In the genomic region with DNA sequence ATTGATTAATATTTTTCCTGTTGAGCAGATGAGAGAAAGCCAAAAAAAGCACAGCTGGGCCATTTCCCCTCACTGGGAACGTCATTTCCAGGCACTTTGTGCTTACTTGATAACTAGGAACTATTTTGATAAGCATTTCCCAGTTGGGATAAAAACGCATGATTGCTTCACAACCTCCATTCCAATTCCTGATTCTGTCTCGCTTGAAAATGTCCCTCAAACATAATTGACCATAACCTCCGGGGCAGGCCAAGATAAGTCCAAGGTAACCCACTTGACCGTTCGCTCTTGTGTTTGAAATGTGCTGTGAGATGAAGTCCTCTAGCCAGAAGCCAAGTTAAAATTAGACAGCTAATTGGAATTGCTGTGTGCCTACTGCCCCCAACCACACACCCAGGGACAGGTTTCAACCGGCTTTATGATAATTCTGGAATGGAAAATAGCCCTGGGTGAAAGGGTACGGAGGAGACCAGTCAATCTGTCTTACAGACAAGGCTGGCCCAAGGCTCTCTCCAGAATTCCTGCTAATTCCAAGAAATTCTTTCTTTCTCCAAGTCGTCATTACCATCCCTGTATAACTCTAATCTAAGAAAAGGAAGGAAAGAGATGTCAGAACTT, we compare ENCODE assay signal across 13 cellular contexts.
A peak's percentile ranks its signal among the peaks of the same experiment; 100 is the strongest.
DNase-seq lines count a peak whose midpoint lies in the region; ATAC-seq and TF ChIP-seq lines count a peak whose summit lies in the region.
"Had no signal": no experiment of that assay in that cellular context is flagged by ENCODE, and none has a peak within 500 bp of the region (broad histone marks: within the 10 kb centered on the region; RNA-seq: fewer than 3 reads in every experiment).

No MANE protein-coding gene starts in this region.

- no peak overlapping the region for H2AFZ ChIP-seq in parathyroid adenoma

- H3K9me3 ChIP-seq in parathyroid adenoma (ENCODE audit: control insufficient read depth, low read length): no peaks in the 10 kb centered on the region
- H3K9me3 ChIP-seq in Caco-2: no peaks in the 10 kb centered on the region

- no peak overlapping the region for H3K9ac ChIP-seq in parathyroid adenoma

- POLR2A ChIA-PET in Caco-2 (lab: Charles Lee): no interaction called here

- H3K36me3 ChIP-seq in parathyroid adenoma (ENCODE audit: control insufficient read depth, insufficient read depth, low read length): no peaks in the 10 kb centered on the region
- H3K36me3 ChIP-seq in Caco-2 (ENCODE audit: control insufficient read depth, insufficient read depth, low read length): no peaks in the 10 kb centered on the region

- H3K36me3 Mint-ChIP-seq in Caco-2 (ENCODE audit: insufficient read depth, unreplicated experiment): peaks cover 41% of the 10 kb centered on the region
- no peaks in the 10 kb centered on the region for H3K36me3 Mint-ChIP-seq in activated T-helper 17 cell treated with anti-CD3 and anti-CD28 coated beads, Interleukin-2, amount 50 U/mL, for 72 hours (ENCODE audit: low read depth)
- H3K36me3 Mint-ChIP-seq: activated naive CD8-positive, alpha-beta T cell treated with anti-CD3 and anti-CD28 coated beads, Interleukin-2, amount 10 ng/mL, durations not matched to agents 7 days and 5 days had no signal

- H3K4me2 ChIP-seq in parathyroid adenoma (ENCODE audit: low read length): no peak overlapping the region

- H3K27ac ChIP-seq in parathyroid adenoma (peak overlapping the region; percentile 73), dorsolateral prefrontal cortex (peak overlapping the region in 4 of 59 donors; percentile 10 to 62 (median 26))

- no peak overlapping the region for H3K27ac Mint-ChIP-seq in Caco-2 (ENCODE audit: unreplicated experiment)
- no peak overlapping the region for H3K27ac Mint-ChIP-seq in activated T-helper 17 cell treated with anti-CD3 and anti-CD28 coated beads, Interleukin-2, amount 50 U/mL, for 72 hours
- H3K27ac Mint-ChIP-seq: activated naive CD8-positive, alpha-beta T cell treated with anti-CD3 and anti-CD28 coated beads, Interleukin-2, amount 10 ng/mL, durations not matched to agents 7 days and 5 days had no signal

- CTCF ChIA-PET in Caco-2 (lab: Charles Lee): no interaction called here

- intact Hi-C loops in Right ventricle myocardium inferior (cut with DNase I) (loop anchor here (10.0 kb wide), 1 partner anchor 132 kb away; no protein-coding TSS in a partner anchor), cardiac septum (cut with DNase I) (no loop called here), left ventricle myocardium superior (cut with micrococcal nuclease) (loop anchor here (10.0 kb wide), 1 partner anchor 112 kb away; no protein-coding TSS in a partner anchor), Caco-2 (cut with micrococcal nuclease; ENCODE audit: unreplicated experiment) (no loop called here), dorsolateral prefrontal cortex (cut with DNase I) (no loop called here)

- H3K4me3 ChIP-seq in parathyroid adenoma (ENCODE audit: low read depth, low read length): no peak overlapping the region
- no peak overlapping the region for H3K4me3 ChIP-seq in Caco-2 (ENCODE audit: low read depth, low read length)
- H3K4me3 ChIP-seq in dorsolateral prefrontal cortex: no peak overlapping the region

- TF ChIP-seq CTCF in parathyroid adenoma (IDR thresholded peaks at IDR 0.05): no peak
- TF ChIP-seq CTCF in Caco-2 (IDR thresholded peaks at IDR 0.05; ENCODE audit: insufficient read depth in 1 of 2, low read depth in 1 of 2, low read length in 1 of 2, severe bottlenecking in 1 of 2, unreplicated experiment in 1 of 2): no peak
- TF ChIP-seq CTCF in dorsolateral prefrontal cortex (IDR thresholded peaks at IDR 0.05 in 54 of 56, conservative IDR thresholded peaks at IDR 0.05 in 2 of 56; ENCODE audit: low read depth in 1 of 56, partially characterized antibody in 56 of 56): no peak

- H3K4me3 Mint-ChIP-seq in Caco-2 (ENCODE audit: unreplicated experiment): no peak overlapping the region
- H3K4me3 Mint-ChIP-seq in activated T-helper 17 cell treated with anti-CD3 and anti-CD28 coated beads, Interleukin-2, amount 50 U/mL, for 72 hours: no peak overlapping the region
- H3K4me3 Mint-ChIP-seq: activated naive CD8-positive, alpha-beta T cell treated with anti-CD3 and anti-CD28 coated beads, Interleukin-2, amount 10 ng/mL, durations not matched to agents 7 days and 5 days had no signal

- H3K27me3 Mint-ChIP-seq in Caco-2 (ENCODE audit: insufficient read depth, unreplicated experiment): no peaks in the 10 kb centered on the region
- H3K27me3 Mint-ChIP-seq in activated T-helper 17 cell treated with anti-CD3 and anti-CD28 coated beads, Interleukin-2, amount 50 U/mL, for 72 hours: no peaks in the 10 kb centered on the region
- H3K27me3 Mint-ChIP-seq: activated B cell treated with CpG ODN at 0.5 μM for 24 hours; activated naive CD8-positive, alpha-beta T cell treated with anti-CD3 and anti-CD28 coated beads, Interleukin-2, amount 10 ng/mL, durations not matched to agents 7 days and 5 days had no signal

- H3K4me1 Mint-ChIP-seq in Caco-2 (ENCODE audit: low read depth, unreplicated experiment): no peaks in the 10 kb centered on the region
- H3K4me1 Mint-ChIP-seq in activated T-helper 17 cell treated with anti-CD3 and anti-CD28 coated beads, Interleukin-2, amount 50 U/mL, for 72 hours: no peaks in the 10 kb centered on the region
- H3K4me1 Mint-ChIP-seq: activated naive CD8-positive, alpha-beta T cell treated with anti-CD3 and anti-CD28 coated beads, Interleukin-2, amount 10 ng/mL, durations not matched to agents 7 days and 5 days had no signal

- no peak for DNase-seq in Right ventricle myocardium inferior (ENCODE audit: missing footprints)
- DNase-seq in cardiac septum (ENCODE audit: low spot score): no peak
- peak; percentile 24 for DNase-seq in left ventricle myocardium superior
- no peak for DNase-seq in Caco-2
- DNase-seq in dorsolateral prefrontal cortex: no peak
- no peak for DNase-seq in stimulated activated CD4-positive, alpha-beta T cell treated with anti-CD3 and anti-CD28 coated beads, Interleukin-4, amount 100 ng/mL, for 24 hours
- DNase-seq: 8988T; activated B cell treated with CpG ODN at 0.5 μM for 24 hours; activated naive CD8-positive, alpha-beta T cell treated with anti-CD3 and anti-CD28 coated beads, Interleukin-2, amount 10 ng/mL, durations not matched to agents 7 days and 5 days; effector CD8-positive, alpha-beta T cell; SW 1271 had no signal

- H3K4me1 ChIP-seq in parathyroid adenoma (no peaks in the 10 kb centered on the region), Caco-2 (no peaks in the 10 kb centered on the region)

- H3K27me3 ChIP-seq in parathyroid adenoma (ENCODE audit: control insufficient read depth, insufficient read depth, low read length): no peaks in the 10 kb centered on the region
- H3K27me3 ChIP-seq in Caco-2 (replicated peaks; ENCODE audit: control insufficient read depth, insufficient read depth, low read length): no peaks in the 10 kb centered on the region
- H3K27me3 ChIP-seq in dorsolateral prefrontal cortex: peaks cover 0 to 42% (median 0%) of the 10 kb centered on the region in 45 donors

- no peaks in the 10 kb centered on the region for H3K79me2 ChIP-seq in parathyroid adenoma

- no TSS peak for BruUV-seq in Caco-2 (replicated peaks; lab: Mats Ljungman, UMichigan)

- ATAC-seq in Right ventricle myocardium inferior: peak; percentile 80
- ATAC-seq in left ventricle myocardium superior: peak; percentile 81
- no peak for ATAC-seq in activated T-helper 17 cell treated with anti-CD3 and anti-CD28 coated beads, Interleukin-2, amount 50 U/mL, for 72 hours (replicated peaks)

- no peaks in the 10 kb centered on the region for H3K9me3 Mint-ChIP-seq in Caco-2 (ENCODE audit: unreplicated experiment)
- H3K9me3 Mint-ChIP-seq in activated T-helper 17 cell treated with anti-CD3 and anti-CD28 coated beads, Interleukin-2, amount 50 U/mL, for 72 hours: peaks cover 3% of the 10 kb centered on the region
- H3K9me3 Mint-ChIP-seq: activated B cell treated with CpG ODN at 0.5 μM for 24 hours; activated naive CD8-positive, alpha-beta T cell treated with anti-CD3 and anti-CD28 coated beads, Interleukin-2, amount 10 ng/mL, durations not matched to agents 7 days and 5 days had no signal

Comparison
In these comparisons a context has a peak if more than half of its experiments do, and no peak if none do; other contexts are left out.
1. intact Hi-C loops: an anchor here in Right ventricle myocardium inferior (10.0 kb wide) and left ventricle myocardium superior (10.0 kb wide); none called in cardiac septum, Caco-2 and dorsolateral prefrontal cortex.